ENCODE assay signal across 1 cellular context in the genomic region with DNA sequence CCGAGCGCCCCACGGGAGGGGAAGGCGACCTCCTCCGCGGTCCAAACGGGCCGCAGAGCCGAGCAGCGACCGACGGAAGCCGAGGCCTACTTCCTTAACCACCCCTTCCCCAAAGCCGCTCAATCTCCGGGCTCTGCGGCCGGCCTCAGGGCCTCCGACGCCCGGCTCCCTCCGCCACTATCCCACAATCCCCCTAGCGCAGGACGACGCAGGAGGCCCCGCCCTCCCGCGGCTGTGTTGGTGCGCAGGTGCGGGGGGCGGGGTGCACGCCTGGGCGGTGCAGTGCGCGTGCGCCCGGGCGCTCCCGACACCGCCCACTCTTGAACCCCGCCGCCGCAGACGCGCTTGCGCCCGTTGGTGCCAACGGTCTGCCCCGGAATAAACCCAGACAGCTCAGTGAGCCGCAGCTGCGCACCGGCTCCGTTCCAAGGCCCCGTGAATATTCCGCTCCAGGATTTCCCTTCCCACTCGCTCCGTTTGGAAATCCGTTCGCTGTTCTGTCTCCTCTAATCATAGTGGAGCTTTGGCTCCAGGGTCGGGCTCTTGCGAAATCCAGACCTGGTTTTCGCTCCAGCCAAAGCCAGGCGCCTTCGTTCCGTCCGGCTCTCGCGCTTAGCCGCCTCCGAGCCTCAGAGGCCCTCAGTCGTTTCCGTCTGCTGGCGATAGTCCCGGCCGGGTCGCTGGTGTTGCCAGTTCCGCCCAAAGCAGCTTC.
TF ChIP-seq lines count a peak whose summit lies in the region.

A gene with protein sequence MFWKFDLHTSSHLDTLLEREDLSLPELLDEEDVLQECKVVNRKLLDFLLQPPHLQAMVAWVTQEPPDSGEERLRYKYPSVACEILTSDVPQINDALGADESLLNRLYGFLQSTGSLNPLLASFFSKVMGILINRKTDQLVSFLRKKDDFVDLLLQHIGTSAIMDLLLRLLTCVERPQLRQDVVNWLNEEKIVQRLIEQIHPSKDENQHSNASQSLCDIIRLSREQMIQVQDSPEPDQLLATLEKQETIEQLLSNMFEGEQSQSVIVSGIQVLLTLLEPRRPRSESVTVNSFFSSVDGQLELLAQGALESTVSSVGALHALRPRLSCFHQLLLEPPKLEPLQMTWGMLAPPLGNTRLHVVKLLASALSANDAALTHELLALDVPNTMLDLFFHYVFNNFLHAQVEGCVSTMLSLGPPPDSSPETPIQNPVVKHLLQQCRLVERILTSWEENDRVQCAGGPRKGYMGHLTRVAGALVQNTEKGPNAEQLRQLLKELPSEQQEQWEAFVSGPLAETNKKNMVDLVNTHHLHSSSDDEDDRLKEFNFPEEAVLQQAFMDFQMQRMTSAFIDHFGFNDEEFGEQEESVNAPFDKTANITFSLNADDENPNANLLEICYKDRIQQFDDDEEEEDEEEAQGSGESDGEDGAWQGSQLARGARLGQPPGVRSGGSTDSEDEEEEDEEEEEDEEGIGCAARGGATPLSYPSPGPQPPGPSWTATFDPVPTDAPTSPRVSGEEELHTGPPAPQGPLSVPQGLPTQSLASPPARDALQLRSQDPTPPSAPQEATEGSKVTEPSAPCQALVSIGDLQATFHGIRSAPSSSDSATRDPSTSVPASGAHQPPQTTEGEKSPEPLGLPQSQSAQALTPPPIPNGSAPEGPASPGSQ (minus strand): TSS at position 190 of the 712 bp plus-strand sequence. CDS start 11,914 bp downstream, outside the sequence.

TF ChIP-seq in HEK293, 187 proteins besides CTCF, POLR2A, EP300 and RAD21 (continued from another document and continues in another):
- TF ChIP-seq ZNF366 (tag by site-specific recombination; conservative IDR thresholded peaks at IDR 0.05), result peak; percentile 80
- TF ChIP-seq ZNF707 (tag by site-specific recombination; IDR thresholded peaks at IDR 0.05), result no peak
- TF ChIP-seq YY1 (tag by site-specific recombination; IDR thresholded peaks at IDR 0.05), result no peak
- no peak for TF ChIP-seq ZNF202 (tag by site-specific recombination; IDR thresholded peaks at IDR 0.05; ENCODE audit: borderline replicate concordance)
- TF ChIP-seq, protein P1, sequence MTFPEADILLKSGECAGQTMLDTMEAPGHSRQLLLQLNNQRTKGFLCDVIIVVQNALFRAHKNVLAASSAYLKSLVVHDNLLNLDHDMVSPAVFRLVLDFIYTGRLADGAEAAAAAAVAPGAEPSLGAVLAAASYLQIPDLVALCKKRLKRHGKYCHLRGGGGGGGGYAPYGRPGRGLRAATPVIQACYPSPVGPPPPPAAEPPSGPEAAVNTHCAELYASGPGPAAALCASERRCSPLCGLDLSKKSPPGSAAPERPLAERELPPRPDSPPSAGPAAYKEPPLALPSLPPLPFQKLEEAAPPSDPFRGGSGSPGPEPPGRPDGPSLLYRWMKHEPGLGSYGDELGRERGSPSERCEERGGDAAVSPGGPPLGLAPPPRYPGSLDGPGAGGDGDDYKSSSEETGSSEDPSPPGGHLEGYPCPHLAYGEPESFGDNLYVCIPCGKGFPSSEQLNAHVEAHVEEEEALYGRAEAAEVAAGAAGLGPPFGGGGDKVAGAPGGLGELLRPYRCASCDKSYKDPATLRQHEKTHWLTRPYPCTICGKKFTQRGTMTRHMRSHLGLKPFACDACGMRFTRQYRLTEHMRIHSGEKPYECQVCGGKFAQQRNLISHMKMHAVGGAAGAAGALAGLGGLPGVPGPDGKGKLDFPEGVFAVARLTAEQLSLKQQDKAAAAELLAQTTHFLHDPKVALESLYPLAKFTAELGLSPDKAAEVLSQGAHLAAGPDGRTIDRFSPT (tag by site-specific recombination; IDR thresholded peaks at IDR 0.05), result peak; percentile 100
- TF ChIP-seq YY2 (tag by site-specific recombination; IDR thresholded peaks at IDR 0.05), result peak; percentile 23
- TF ChIP-seq KLF7 (tag by site-specific recombination; IDR thresholded peaks at IDR 0.05; ENCODE audit: borderline replicate concordance), result peak; percentile 84; the same call in 1 of the 2 replicates
- no peak for TF ChIP-seq ZNF311 (tag by site-specific recombination; IDR thresholded peaks at IDR 0.05; ENCODE audit: borderline replicate concordance)
- 0 out of 2 replicates have a peak, but pooled peaks have one; percentile 52 for TF ChIP-seq SALL2 (tag by site-specific recombination; IDR thresholded peaks at IDR 0.05; ENCODE audit: borderline replicate concordance)
- TF ChIP-seq, protein P2, sequence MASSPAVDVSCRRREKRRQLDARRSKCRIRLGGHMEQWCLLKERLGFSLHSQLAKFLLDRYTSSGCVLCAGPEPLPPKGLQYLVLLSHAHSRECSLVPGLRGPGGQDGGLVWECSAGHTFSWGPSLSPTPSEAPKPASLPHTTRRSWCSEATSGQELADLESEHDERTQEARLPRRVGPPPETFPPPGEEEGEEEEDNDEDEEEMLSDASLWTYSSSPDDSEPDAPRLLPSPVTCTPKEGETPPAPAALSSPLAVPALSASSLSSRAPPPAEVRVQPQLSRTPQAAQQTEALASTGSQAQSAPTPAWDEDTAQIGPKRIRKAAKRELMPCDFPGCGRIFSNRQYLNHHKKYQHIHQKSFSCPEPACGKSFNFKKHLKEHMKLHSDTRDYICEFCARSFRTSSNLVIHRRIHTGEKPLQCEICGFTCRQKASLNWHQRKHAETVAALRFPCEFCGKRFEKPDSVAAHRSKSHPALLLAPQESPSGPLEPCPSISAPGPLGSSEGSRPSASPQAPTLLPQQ (tag by site-specific recombination; IDR thresholded peaks at IDR 0.05), result peak; percentile 94
- TF ChIP-seq, protein P3, sequence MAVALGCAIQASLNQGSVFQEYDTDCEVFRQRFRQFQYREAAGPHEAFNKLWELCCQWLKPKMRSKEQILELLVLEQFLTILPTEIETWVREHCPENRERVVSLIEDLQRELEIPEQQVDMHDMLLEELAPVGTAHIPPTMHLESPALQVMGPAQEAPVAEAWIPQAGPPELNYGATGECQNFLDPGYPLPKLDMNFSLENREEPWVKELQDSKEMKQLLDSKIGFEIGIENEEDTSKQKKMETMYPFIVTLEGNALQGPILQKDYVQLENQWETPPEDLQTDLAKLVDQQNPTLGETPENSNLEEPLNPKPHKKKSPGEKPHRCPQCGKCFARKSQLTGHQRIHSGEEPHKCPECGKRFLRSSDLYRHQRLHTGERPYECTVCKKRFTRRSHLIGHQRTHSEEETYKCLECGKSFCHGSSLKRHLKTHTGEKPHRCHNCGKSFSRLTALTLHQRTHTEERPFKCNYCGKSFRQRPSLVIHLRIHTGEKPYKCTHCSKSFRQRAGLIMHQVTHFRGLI (tag by site-specific recombination; IDR thresholded peaks at IDR 0.05), result peak; percentile 24; the same call in 1 of the 2 replicates
- TF ChIP-seq, protein P4, sequence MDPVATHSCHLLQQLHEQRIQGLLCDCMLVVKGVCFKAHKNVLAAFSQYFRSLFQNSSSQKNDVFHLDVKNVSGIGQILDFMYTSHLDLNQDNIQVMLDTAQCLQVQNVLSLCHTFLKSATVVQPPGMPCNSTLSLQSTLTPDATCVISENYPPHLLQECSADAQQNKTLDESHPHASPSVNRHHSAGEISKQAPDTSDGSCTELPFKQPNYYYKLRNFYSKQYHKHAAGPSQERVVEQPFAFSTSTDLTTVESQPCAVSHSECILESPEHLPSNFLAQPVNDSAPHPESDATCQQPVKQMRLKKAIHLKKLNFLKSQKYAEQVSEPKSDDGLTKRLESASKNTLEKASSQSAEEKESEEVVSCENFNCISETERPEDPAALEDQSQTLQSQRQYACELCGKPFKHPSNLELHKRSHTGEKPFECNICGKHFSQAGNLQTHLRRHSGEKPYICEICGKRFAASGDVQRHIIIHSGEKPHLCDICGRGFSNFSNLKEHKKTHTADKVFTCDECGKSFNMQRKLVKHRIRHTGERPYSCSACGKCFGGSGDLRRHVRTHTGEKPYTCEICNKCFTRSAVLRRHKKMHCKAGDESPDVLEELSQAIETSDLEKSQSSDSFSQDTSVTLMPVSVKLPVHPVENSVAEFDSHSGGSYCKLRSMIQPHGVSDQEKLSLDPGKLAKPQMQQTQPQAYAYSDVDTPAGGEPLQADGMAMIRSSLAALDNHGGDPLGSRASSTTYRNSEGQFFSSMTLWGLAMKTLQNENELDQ (tag by site-specific recombination; IDR thresholded peaks at IDR 0.05; ENCODE audit: low read depth), result no peak
- TF ChIP-seq GLI2 (tag by site-specific recombination; IDR thresholded peaks at IDR 0.05; ENCODE audit: borderline replicate concordance, low read depth), result no peak; the same call in 1 of the 2 replicates
- TF ChIP-seq ZNF585B (tag by site-specific recombination; IDR thresholded peaks at IDR 0.05), result no peak
- TF ChIP-seq, protein P5, sequence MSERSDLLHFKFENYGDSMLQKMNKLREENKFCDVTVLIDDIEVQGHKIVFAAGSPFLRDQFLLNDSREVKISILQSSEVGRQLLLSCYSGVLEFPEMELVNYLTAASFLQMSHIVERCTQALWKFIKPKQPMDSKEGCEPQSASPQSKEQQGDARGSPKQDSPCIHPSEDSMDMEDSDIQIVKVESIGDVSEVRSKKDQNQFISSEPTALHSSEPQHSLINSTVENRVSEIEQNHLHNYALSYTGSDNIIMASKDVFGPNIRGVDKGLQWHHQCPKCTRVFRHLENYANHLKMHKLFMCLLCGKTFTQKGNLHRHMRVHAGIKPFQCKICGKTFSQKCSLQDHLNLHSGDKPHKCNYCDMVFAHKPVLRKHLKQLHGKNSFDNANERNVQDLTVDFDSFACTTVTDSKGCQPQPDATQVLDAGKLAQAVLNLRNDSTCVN (tag by site-specific recombination; optimal IDR thresholded peaks at IDR 0.05), result peak; percentile 95
- TF ChIP-seq, protein P6, sequence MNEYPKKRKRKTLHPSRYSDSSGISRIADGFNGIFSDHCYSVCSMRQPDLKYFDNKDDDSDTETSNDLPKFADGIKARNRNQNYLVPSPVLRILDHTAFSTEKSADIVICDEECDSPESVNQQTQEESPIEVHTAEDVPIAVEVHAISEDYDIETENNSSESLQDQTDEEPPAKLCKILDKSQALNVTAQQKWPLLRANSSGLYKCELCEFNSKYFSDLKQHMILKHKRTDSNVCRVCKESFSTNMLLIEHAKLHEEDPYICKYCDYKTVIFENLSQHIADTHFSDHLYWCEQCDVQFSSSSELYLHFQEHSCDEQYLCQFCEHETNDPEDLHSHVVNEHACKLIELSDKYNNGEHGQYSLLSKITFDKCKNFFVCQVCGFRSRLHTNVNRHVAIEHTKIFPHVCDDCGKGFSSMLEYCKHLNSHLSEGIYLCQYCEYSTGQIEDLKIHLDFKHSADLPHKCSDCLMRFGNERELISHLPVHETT (tag by site-specific recombination; IDR thresholded peaks at IDR 0.05), result peak; percentile 94
- peak; percentile 89 for TF ChIP-seq KLF16 (tag by site-specific recombination; IDR thresholded peaks at IDR 0.05)
- TF ChIP-seq, protein P7, sequence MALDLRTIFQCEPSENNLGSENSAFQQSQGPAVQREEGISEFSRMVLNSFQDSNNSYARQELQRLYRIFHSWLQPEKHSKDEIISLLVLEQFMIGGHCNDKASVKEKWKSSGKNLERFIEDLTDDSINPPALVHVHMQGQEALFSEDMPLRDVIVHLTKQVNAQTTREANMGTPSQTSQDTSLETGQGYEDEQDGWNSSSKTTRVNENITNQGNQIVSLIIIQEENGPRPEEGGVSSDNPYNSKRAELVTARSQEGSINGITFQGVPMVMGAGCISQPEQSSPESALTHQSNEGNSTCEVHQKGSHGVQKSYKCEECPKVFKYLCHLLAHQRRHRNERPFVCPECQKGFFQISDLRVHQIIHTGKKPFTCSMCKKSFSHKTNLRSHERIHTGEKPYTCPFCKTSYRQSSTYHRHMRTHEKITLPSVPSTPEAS (tag by site-specific recombination; IDR thresholded peaks at IDR 0.05), result no peak; the same call in 1 of the 2 replicates
- no peak for TF ChIP-seq ZNF473 (tag by site-specific recombination; IDR thresholded peaks at IDR 0.05)
- TF ChIP-seq TRIM28 (IDR thresholded peaks at IDR 0.05; ENCODE audit: borderline replicate concordance, low read length), result peak; percentile 80; the same call in 1 of the 2 replicates
- TF ChIP-seq ZNF510 (tag by site-specific recombination; IDR thresholded peaks at IDR 0.05; ENCODE audit: insufficient replicate concordance), result no peak
- no peak for TF ChIP-seq ZNF701 (tag by site-specific recombination; IDR thresholded peaks at IDR 0.05)
- no peak for TF ChIP-seq OSR2 (tag by site-specific recombination; IDR thresholded peaks at IDR 0.05)
- TF ChIP-seq ZNF138 (tag by site-specific recombination; IDR thresholded peaks at IDR 0.05; ENCODE audit: borderline replicate concordance), result no peak
- no peak for TF ChIP-seq ZNF654 (tag by site-specific recombination; IDR thresholded peaks at IDR 0.05; ENCODE audit: low read depth)
- TF ChIP-seq GFI1B (tag by site-specific recombination; IDR thresholded peaks at IDR 0.05), result peak; percentile 86; the same call in 1 of the 2 replicates
- TF ChIP-seq, protein P8, sequence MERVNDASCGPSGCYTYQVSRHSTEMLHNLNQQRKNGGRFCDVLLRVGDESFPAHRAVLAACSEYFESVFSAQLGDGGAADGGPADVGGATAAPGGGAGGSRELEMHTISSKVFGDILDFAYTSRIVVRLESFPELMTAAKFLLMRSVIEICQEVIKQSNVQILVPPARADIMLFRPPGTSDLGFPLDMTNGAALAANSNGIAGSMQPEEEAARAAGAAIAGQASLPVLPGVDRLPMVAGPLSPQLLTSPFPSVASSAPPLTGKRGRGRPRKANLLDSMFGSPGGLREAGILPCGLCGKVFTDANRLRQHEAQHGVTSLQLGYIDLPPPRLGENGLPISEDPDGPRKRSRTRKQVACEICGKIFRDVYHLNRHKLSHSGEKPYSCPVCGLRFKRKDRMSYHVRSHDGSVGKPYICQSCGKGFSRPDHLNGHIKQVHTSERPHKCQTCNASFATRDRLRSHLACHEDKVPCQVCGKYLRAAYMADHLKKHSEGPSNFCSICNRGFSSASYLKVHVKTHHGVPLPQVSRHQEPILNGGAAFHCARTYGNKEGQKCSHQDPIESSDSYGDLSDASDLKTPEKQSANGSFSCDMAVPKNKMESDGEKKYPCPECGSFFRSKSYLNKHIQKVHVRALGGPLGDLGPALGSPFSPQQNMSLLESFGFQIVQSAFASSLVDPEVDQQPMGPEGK (tag by site-specific recombination; IDR thresholded peaks at IDR 0.05), result peak; percentile 37; the same call in 1 of the 2 replicates
- no peak for TF ChIP-seq ZNF214 (tag by site-specific recombination; IDR thresholded peaks at IDR 0.05; ENCODE audit: borderline replicate concordance)
- TF ChIP-seq ZNF677 (tag by site-specific recombination; IDR thresholded peaks at IDR 0.05), result peak; percentile 55; the same call in 1 of the 2 replicates
- peak; percentile 3; the same call in 1 of the 2 replicates for TF ChIP-seq HOXC10 (CRISPR knock-in tag; IDR thresholded peaks at IDR 0.05)
- TF ChIP-seq ZNF174 (tag by site-specific recombination; IDR thresholded peaks at IDR 0.05), result no peak
- TF ChIP-seq ZNF112 (tag by site-specific recombination; IDR thresholded peaks at IDR 0.05), result no peak
- TF ChIP-seq ZNF302 (tag by site-specific recombination; IDR thresholded peaks at IDR 0.05; ENCODE audit: low read depth), result 0 out of 2 replicates have a peak, but pooled peaks have one; percentile 46
- peak; percentile 94; the same call in 1 of the 2 replicates for TF ChIP-seq ZNF626 (tag by site-specific recombination; IDR thresholded peaks at IDR 0.05)
- TF ChIP-seq ZNF664 (tag by site-specific recombination; IDR thresholded peaks at IDR 0.05), result 0 out of 2 replicates have a peak, but pooled peaks have one; percentile 26
- TF ChIP-seq ZNF248 (tag by site-specific recombination; IDR thresholded peaks at IDR 0.05), result no peak
- no peak for TF ChIP-seq HOXA7 (CRISPR knock-in tag; IDR thresholded peaks at IDR 0.05; ENCODE audit: borderline replicate concordance)
- TF ChIP-seq ZBTB20 (tag by site-specific recombination; IDR thresholded peaks at IDR 0.05), result peak; percentile 84
